ENCODE assay signal across 8 cellular contexts in the genomic region with DNA sequence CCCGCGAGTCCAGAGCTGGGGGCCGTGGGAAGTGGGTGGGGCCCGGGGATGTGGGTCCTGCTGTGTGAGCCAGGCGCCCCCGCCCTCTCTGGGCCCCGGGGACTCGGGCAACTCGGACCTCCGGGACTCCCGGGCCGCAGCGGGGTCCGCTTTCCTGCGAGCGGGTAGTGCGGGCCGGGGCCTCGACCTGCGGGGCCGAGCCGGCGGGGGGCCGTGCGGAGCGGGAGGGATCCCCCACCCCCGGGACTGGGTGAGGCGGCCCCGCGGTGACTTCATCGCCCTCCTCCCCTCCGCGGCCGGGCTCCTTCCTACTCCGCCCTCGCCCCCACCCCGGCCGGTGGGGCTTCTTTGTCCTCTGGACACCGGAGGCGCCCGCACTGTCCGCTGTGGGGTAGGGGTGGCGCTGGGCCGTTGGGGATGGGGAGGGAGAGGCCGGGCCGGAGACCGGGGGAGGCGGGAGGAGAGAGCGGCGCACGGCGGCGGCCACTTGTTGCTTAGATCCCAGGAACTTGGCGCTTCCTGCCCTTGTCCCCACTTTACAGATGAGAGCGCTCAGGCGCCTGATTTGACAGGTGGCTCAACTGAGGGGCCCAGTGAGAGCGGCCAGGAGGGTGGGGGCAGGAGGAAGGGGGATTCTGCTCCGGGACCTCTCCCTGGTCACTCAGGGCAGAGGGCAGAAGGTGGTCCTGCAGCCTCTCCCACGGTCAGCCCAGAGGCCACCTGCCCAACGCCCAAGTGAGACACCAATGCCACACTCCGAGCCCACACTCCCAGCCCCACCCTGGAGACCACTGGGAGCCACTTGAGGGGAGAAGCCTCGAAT. TPM values are rescaled to one million over a fixed set of nuclear protein-coding genes. Genes with fewer than 3 reads are reported as not detected.
DNase-seq lines count a peak whose midpoint lies in the region; ATAC-seq and TF ChIP-seq lines count a peak whose summit lies in the region.

No MANE protein-coding gene starts in this region.

- H3K4me3 Mint-ChIP-seq in T-helper 17 cell = peak overlapping the region; percentile 99
- H3K4me3 Mint-ChIP-seq in stimulated activated effector memory CD8-positive, alpha-beta T cell treated with anti-CD3 and anti-CD28 coated beads, Interleukin-12 subunit alpha, Interleukin-12 subunit beta, amount 100 ng/mL, for 72 hours = peak overlapping the region; percentile 88

- no peaks in the 10 kb centered on the region for H3K9me3 Mint-ChIP-seq in stimulated activated effector memory CD8-positive, alpha-beta T cell treated with anti-CD3 and anti-CD28 coated beads, Interleukin-12 subunit alpha, Interleukin-12 subunit beta, amount 100 ng/mL, for 72 hours

- ATAC-seq in HG02938 (IDR thresholded peaks at IDR 0.05; ENCODE audit: unreplicated experiment) (peak; percentile 12), T-helper 17 cell (peak; percentile 4)
- peak; percentile 49 for ATAC-seq in stimulated activated effector memory CD8-positive, alpha-beta T cell treated with anti-CD3 and anti-CD28 coated beads, Interleukin-12 subunit alpha, Interleukin-12 subunit beta, amount 100 ng/mL, for 72 hours

- peak overlapping the region; percentile 70 for H3K27ac ChIP-seq in colonic mucosa
- peak overlapping the region; percentile 35 to 39 for H3K27ac ChIP-seq in liver (ENCODE audit: low read depth in 1 of 2, low read length in 2 of 2)

- peaks cover 6% of the 10 kb centered on the region for H3K36me3 Mint-ChIP-seq in T-helper 17 cell (ENCODE audit: low read depth)
- peaks cover 50% of the 10 kb centered on the region for H3K36me3 Mint-ChIP-seq in stimulated activated effector memory CD8-positive, alpha-beta T cell treated with anti-CD3 and anti-CD28 coated beads, Interleukin-12 subunit alpha, Interleukin-12 subunit beta, amount 100 ng/mL, for 72 hours

- peak; percentile 9 for TF ChIP-seq CTCF in GM06990 (IDR thresholded peaks at IDR 0.05; ENCODE audit: insufficient read depth, low read length, poor library complexity, severe bottlenecking)
- TF ChIP-seq CTCF in colonic mucosa (IDR thresholded peaks at IDR 0.05) = peak; percentile 8
- TF ChIP-seq CTCF in liver (IDR thresholded peaks at IDR 0.05; ENCODE audit: low read depth, low read length, missing input control) = no peak

- peaks cover 22% of the 10 kb centered on the region for H3K4me1 Mint-ChIP-seq in T-helper 17 cell
- H3K4me1 Mint-ChIP-seq in stimulated activated effector memory CD8-positive, alpha-beta T cell treated with anti-CD3 and anti-CD28 coated beads, Interleukin-12 subunit alpha, Interleukin-12 subunit beta, amount 100 ng/mL, for 72 hours = peaks cover 53% of the 10 kb centered on the region

- WGBS in liver = 21% methylated on average over 62 of the region's 62 CpGs

- H3K27me3 ChIP-seq in GM06990 (replicated peaks; ENCODE audit: control insufficient read depth, insufficient read depth, low read length) = no peaks in the 10 kb centered on the region
- H3K27me3 ChIP-seq in colonic mucosa = peaks cover 20% of the 10 kb centered on the region
- no peaks in the 10 kb centered on the region for H3K27me3 ChIP-seq in liver (ENCODE audit: control insufficient read depth in 4 of 4, insufficient read depth in 4 of 4, low read length in 3 of 4)

- peak overlapping the region; percentile 73 for H3K4me3 ChIP-seq in GM06990 (replicated peaks; ENCODE audit: low read depth, low read length)
- H3K4me3 ChIP-seq in colonic mucosa = peak overlapping the region; percentile 69
- H3K4me3 ChIP-seq in liver (ENCODE audit: low read depth in 1 of 3, low read length in 3 of 3) = peak overlapping the region in 1 of 3 donors; percentile 70

- H3K36me3 ChIP-seq in GM06990 (ENCODE audit: control insufficient read depth, insufficient read depth, low read length) (peaks cover 9% of the 10 kb centered on the region), colonic mucosa (no peaks in the 10 kb centered on the region), liver (ENCODE audit: control insufficient read depth in 4 of 4, insufficient read depth in 3 of 4, low read depth in 1 of 4, low read length in 3 of 4) (peaks cover 0 to 5% (median 0%) of the 10 kb centered on the region in 4 donors)

- TF ChIP-seq RAD21 in liver (IDR thresholded peaks at IDR 0.05) = no peak

- H3K9me3 ChIP-seq in T-helper 17 cell (ENCODE audit: control insufficient read depth, low read length, poor library complexity, severe bottlenecking) = no peaks in the 10 kb centered on the region
- no peaks in the 10 kb centered on the region for H3K9me3 ChIP-seq in colonic mucosa
- no peaks in the 10 kb centered on the region for H3K9me3 ChIP-seq in liver (ENCODE audit: control insufficient read depth in 4 of 4, low read length in 3 of 4)

- no peaks in the 10 kb centered on the region for H3K27me3 Mint-ChIP-seq in T-helper 17 cell

- DNase-seq in GM06990 (ENCODE audit: extremely low read depth, insufficient read length) (peak; percentile 40), T-helper 17 cell (peak in 2 of 3 donors; percentile 22 to 26), colonic mucosa (peak; percentile 45), NCI-H2196 treated with DMSO at 0.1 percent for 48 hours (lab: John Stamatoyannopoulos, UW; ENCODE audit: unreplicated experiment) (no peak), DMS153 treated with DMSO at 0.1 percent for 48 hours (lab: John Stamatoyannopoulos, UW; ENCODE audit: unreplicated experiment) (no peak)
- DNase-seq in stimulated activated effector memory CD8-positive, alpha-beta T cell treated with anti-CD3 and anti-CD28 coated beads, Interleukin-12 subunit alpha, Interleukin-12 subunit beta, amount 100 ng/mL, for 72 hours (ENCODE audit: low spot score in 2 of 2) = peak; percentile 37 to 83

- H3K9ac ChIP-seq in colonic mucosa (ENCODE audit: low read depth in 2 of 2, low read length in 2 of 2) (peak overlapping the region; percentile 19 to 72), liver (ENCODE audit: low read depth in 1 of 2, low read length in 2 of 2) (peak overlapping the region in 1 of 2 donors; percentile 1)

- H3K27ac Mint-ChIP-seq in T-helper 17 cell = peak overlapping the region; percentile 72
- peak overlapping the region; percentile 91 for H3K27ac Mint-ChIP-seq in stimulated activated effector memory CD8-positive, alpha-beta T cell treated with anti-CD3 and anti-CD28 coated beads, Interleukin-12 subunit alpha, Interleukin-12 subunit beta, amount 100 ng/mL, for 72 hours

- intact Hi-C loops in colonic mucosa (cut with DNase I) = loop anchor here (5.0 kb wide), 2 partner anchors 122 to 262 kb away; no protein-coding TSS in a partner anchor

- no peaks in the 10 kb centered on the region for H3K4me1 ChIP-seq in colonic mucosa
- peaks cover 2 to 19% (median 8%) of the 10 kb centered on the region in 4 donors for H3K4me1 ChIP-seq in liver (ENCODE audit: control insufficient read depth in 4 of 4, insufficient read depth in 4 of 4, low read length in 3 of 4)

TF ChIP-seq in liver, 16 proteins besides CTCF, POLR2A, EP300 and RAD21 (continues in another document):
- TF ChIP-seq FOXA2 (IDR thresholded peaks at IDR 0.05) (no peak), RXRA (IDR thresholded peaks at IDR 0.05) (no peak), GABPA (IDR thresholded peaks at IDR 0.05 in 1 of 2, conservative IDR thresholded peaks at IDR 0.05 in 1 of 2) (no peak), NR2F2 (IDR thresholded peaks at IDR 0.05) (no peak), YY1 (IDR thresholded peaks at IDR 0.05) (no peak), EGR1 (IDR thresholded peaks at IDR 0.05; ENCODE audit: low read depth in 2 of 2) (no peak), TAF1 (conservative IDR thresholded peaks at IDR 0.05) (no peak)
- TF ChIP-seq, protein P1, sequence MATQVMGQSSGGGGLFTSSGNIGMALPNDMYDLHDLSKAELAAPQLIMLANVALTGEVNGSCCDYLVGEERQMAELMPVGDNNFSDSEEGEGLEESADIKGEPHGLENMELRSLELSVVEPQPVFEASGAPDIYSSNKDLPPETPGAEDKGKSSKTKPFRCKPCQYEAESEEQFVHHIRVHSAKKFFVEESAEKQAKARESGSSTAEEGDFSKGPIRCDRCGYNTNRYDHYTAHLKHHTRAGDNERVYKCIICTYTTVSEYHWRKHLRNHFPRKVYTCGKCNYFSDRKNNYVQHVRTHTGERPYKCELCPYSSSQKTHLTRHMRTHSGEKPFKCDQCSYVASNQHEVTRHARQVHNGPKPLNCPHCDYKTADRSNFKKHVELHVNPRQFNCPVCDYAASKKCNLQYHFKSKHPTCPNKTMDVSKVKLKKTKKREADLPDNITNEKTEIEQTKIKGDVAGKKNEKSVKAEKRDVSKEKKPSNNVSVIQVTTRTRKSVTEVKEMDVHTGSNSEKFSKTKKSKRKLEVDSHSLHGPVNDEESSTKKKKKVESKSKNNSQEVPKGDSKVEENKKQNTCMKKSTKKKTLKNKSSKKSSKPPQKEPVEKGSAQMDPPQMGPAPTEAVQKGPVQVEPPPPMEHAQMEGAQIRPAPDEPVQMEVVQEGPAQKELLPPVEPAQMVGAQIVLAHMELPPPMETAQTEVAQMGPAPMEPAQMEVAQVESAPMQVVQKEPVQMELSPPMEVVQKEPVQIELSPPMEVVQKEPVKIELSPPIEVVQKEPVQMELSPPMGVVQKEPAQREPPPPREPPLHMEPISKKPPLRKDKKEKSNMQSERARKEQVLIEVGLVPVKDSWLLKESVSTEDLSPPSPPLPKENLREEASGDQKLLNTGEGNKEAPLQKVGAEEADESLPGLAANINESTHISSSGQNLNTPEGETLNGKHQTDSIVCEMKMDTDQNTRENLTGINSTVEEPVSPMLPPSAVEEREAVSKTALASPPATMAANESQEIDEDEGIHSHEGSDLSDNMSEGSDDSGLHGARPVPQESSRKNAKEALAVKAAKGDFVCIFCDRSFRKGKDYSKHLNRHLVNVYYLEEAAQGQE (IDR thresholded peaks at IDR 0.05) = no peak
- TF ChIP-seq, protein P2, sequence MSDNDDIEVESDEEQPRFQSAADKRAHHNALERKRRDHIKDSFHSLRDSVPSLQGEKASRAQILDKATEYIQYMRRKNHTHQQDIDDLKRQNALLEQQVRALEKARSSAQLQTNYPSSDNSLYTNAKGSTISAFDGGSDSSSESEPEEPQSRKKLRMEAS (IDR thresholded peaks at IDR 0.05) = no peak

RNA-seq across cellular contexts. Expression of a gene that starts 0.9 kb away (rescaled TPM):
- total RNA-seq in T-helper 17 cell = 10 to 100 TPM; 60.5 to 74.6 TPM
- 1 to 10 TPM; 4.0 to 7.9 TPM for total RNA-seq in colonic mucosa
- total RNA-seq in liver = 10 to 100 TPM in 1 of 2 donors, 1 to 10 TPM in 1; 2.7 to 12.2 TPM
- 1 to 10 TPM; 1.6 to 6.5 TPM for polyA plus RNA-seq in liver

RNA-seq across cellular contexts. Expression of a gene that starts 26.1 kb away (rescaled TPM):
- total RNA-seq in T-helper 17 cell (under 1 TPM in 1 of 2 donors, not detected in 1; 0.70 TPM), colonic mucosa (not detected), liver (1 to 10 TPM in 1 of 2 donors, under 1 TPM in 1; 0.50 to 1.1 TPM)
- polyA plus RNA-seq in liver = under 1 TPM; 0.57 to 0.67 TPM

RNA-seq across cellular contexts. Expression of a gene that starts 39.1 kb away (rescaled TPM):
- 1 to 10 TPM; 3.3 to 3.6 TPM for total RNA-seq in T-helper 17 cell
- 1 to 10 TPM; 5.1 to 9.4 TPM for total RNA-seq in colonic mucosa
- under 1 TPM; 0.33 to 0.84 TPM for total RNA-seq in liver
- under 1 TPM; 0.32 to 0.64 TPM for polyA plus RNA-seq in liver

RNA-seq across cellular contexts. Expression of a gene that starts 53.0 kb away (rescaled TPM):
- 10 to 100 TPM; 41.6 to 42.5 TPM for total RNA-seq in T-helper 17 cell
- 10 to 100 TPM; 41.5 to 58.4 TPM for total RNA-seq in colonic mucosa
- 10 to 100 TPM in 1 of 2 donors, 1 to 10 TPM in 1; 9.5 to 36.1 TPM for total RNA-seq in liver
- 10 to 100 TPM; 19.3 to 23.6 TPM for polyA plus RNA-seq in liver

RNA-seq across cellular contexts. Expression of a gene that starts 55.5 kb away (rescaled TPM):
- total RNA-seq in T-helper 17 cell = 1 to 10 TPM; 7.1 to 9.4 TPM
- 10 to 100 TPM; 11.9 to 17.0 TPM for total RNA-seq in colonic mucosa
- 10 to 100 TPM; 10.5 to 31.9 TPM for total RNA-seq in liver
- polyA plus RNA-seq in liver = 10 to 100 TPM; 19.5 to 22.5 TPM

Comparison
In these comparisons a context has a peak if more than half of its experiments do, and no peak if none do; other contexts are left out.
1. DNase-seq: peak in GM06990 (single experiment), T-helper 17 cell (2 of 3), colonic mucosa (single experiment) and stimulated activated effector memory CD8-positive, alpha-beta T cell treated with anti-CD3 and anti-CD28 coated beads, Interleukin-12 subunit alpha, Interleukin-12 subunit beta, amount 100 ng/mL, for 72 hours (2 of 2); none in NCI-H2196 treated with DMSO at 0.1 percent for 48 hours (single experiment) and DMS153 treated with DMSO at 0.1 percent for 48 hours (single experiment).
2. RNA of a gene that starts 0.9 kb away (total RNA-seq): 60.5 to 74.6 TPM in T-helper 17 cell; 2.7 to 12.2 TPM in liver and 4.0 to 7.9 TPM in colonic mucosa; every median in the first group is over 4 times any median in the second.
3. Peak in every context shown above with its lines, with median percentiles within 50 percentile points of each other: ATAC-seq.